Comparison of ENCODE assay signal across 8 cellular contexts in the genomic region with DNA sequence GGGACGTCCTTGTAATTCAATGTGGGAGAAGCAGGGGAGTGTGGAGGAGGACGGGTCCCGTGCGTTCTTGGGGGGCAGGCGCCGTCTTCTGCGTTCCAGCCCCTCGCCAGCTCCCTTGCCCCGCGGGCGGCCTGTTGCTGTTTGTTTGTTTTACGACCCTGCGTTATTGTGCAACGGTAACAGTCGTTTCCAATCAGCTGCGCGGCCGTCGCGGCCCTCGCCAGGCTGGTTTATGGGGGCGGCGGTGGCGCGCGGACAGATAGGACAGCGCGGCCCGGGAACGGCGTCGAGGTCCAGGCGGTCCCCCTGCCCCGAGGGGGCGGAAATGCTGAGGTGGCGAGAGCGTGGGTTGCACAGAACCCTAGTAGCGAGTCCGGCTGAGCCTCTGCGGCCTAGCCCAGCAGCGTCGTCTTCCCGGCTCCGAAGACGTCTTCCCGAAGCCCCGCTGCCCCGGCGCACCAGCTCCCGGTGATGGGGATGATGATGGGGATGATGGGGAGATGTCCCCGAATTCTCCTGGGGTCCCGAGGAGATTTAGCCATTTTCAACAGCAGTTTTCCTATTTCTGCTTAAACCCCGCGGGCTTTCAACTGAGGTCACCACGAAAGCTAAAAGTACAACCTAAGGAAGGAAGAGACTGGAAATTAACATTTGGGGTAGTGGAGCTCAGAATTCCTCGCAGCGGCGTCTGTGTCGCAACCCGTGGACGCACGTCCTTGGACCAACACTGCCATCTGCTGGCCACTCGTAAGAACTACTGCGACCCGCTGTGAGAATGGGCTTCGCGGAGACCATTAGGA. TPM values are rescaled to one million over a fixed set of nuclear protein-coding genes. Genes with fewer than 3 reads are reported as not detected.
A peak's percentile ranks its signal among the peaks of the same experiment; 100 is the strongest.
DNase-seq lines count a peak whose midpoint lies in the region; ATAC-seq, FAIRE-seq and TF ChIP-seq lines count a peak whose summit lies in the region.

No MANE protein-coding gene starts in this region.

- H3K4me2 ChIP-seq in A549: peak overlapping the region; percentile 81

- H3K9me3 ChIP-seq in A549 (no peaks in the 10 kb centered on the region; the same call in 2 of the 3 replicates), ectodermal cell (ENCODE audit: control insufficient read depth, low read length) (no peaks in the 10 kb centered on the region), lower lobe of right lung (no peaks in the 10 kb centered on the region)

- TF ChIP-seq CTCF in A549 (IDR thresholded peaks at IDR 0.05) (peak; percentile 73), lower lobe of right lung (IDR thresholded peaks at IDR 0.05) (peak; percentile 98)

- intact Hi-C loops in lower lobe of right lung (cut with DNase I): no loop called here

- H3K27ac ChIP-seq in A549 (peak overlapping the region in 1 of 2 experiments; percentile 71; a peak in 3 of 6 replicates), ectodermal cell (ENCODE audit: insufficient read depth, low read depth, low read length, poor library complexity, severe bottlenecking) (no peak overlapping the region), lower lobe of right lung (peak overlapping the region; percentile 66)

- TF ChIP-seq RAD21 in A549 (conservative IDR thresholded peaks at IDR 0.05 in 1 of 2, IDR thresholded peaks at IDR 0.05 in 1 of 2): peak; percentile 81 to 88

- peak; percentile 42 to 72 for DNase-seq in A549 (ENCODE audit: low read depth in 1 of 2, low spot score in 1 of 2)
- peak; percentile 67 for DNase-seq in NCI-H460 (ENCODE audit: extremely low read depth, low read depth)
- DNase-seq in activated CD4-positive, alpha-beta T cell treated with anti-CD3 and anti-CD28 coated beads, Interleukin-2, amount 50 U/mL, for 4 hours: peak; percentile 64 to 65
- peak; percentile 87 for DNase-seq in lower lobe of right lung
- DNase-seq in stimulated activated CD4-positive, alpha-beta T cell treated with anti-CD3 and anti-CD28 coated beads, TNF-alpha, amount 100 ng/mL, for 1 hour (ENCODE audit: low read depth in 3 of 3, low spot score in 1 of 3): peak in 2 of 3 donors; percentile 40 to 60

- H3K4me1 ChIP-seq in A549 (no peaks in the 10 kb centered on the region), ectodermal cell (ENCODE audit: control insufficient read depth, insufficient read depth, low read length) (peaks cover 4% of the 10 kb centered on the region), lower lobe of right lung (peaks cover 49% of the 10 kb centered on the region)

- H3K27me3 ChIP-seq in ectodermal cell (ENCODE audit: control insufficient read depth, insufficient read depth, low read length, poor library complexity, severe bottlenecking): peaks cover 58% of the 10 kb centered on the region
- peaks cover 40% of the 10 kb centered on the region for H3K27me3 ChIP-seq in lower lobe of right lung (ENCODE audit: low read depth)

- POLR2A ChIA-PET in A549 (lab: Yijun Ruan, JAX): no interaction called here

- FAIRE-seq in A549 (lab: Jason Lieb, UNC): no peak

- no peak for TF ChIP-seq POLR2A in A549 (IDR thresholded peaks at IDR 0.05; ENCODE audit: low read length)
- TF ChIP-seq POLR2A in GM18505 (IDR thresholded peaks at IDR 0.05; ENCODE audit: borderline replicate concordance, extremely low read depth, insufficient read depth, insufficient read length): no peak

- H3K4me3 ChIP-seq in A549 (peak overlapping the region; percentile 52), ectodermal cell (ENCODE audit: insufficient read depth, low read depth, low read length) (peak overlapping the region; percentile 61), lower lobe of right lung (peak overlapping the region; percentile 59)

- CTCF ChIA-PET in A549 (lab: Yijun Ruan, JAX): interaction anchor here (0.6 to 4.9 kb wide), 86 partner anchors 9 to 1997 kb away, joined by 3 to 65 read pairs (median 4); partner anchors contain the start of gene SCFD2

- TF ChIP-seq EP300 in A549 (IDR thresholded peaks at IDR 0.05): no peak

- WGBS in A549 (ENCODE audit: missing lambda C conversion rate): 2% methylated on average over 32 of the region's 67 CpGs
- whole genome bisulfite sequencing in ectodermal cell, 2 experiments: 1 to 2% methylated on average over 67 of the region's 67 CpGs

- ATAC-seq in A549 (peak; percentile 52 to 60), GM18505 (IDR thresholded peaks at IDR 0.05; ENCODE audit: unreplicated experiment) (peak; percentile 45), HG03103 (IDR thresholded peaks at IDR 0.05; ENCODE audit: low read depth, unreplicated experiment) (peak; percentile 5), lower lobe of right lung (peak; percentile 87 to 88)

- H3K36me3 ChIP-seq in ectodermal cell (ENCODE audit: control insufficient read depth, insufficient read depth, low read length) (no peaks in the 10 kb centered on the region), lower lobe of right lung (no peaks in the 10 kb centered on the region)

TF ChIP-seq in A549, 52 proteins besides CTCF, POLR2A, EP300 and RAD21:
- TF ChIP-seq RNF2 (IDR thresholded peaks at IDR 0.05; ENCODE audit: borderline replicate concordance, low read depth): 0 out of 2 replicates have a peak, but pooled peaks have one; percentile 28
- peak; percentile 92 to 96 for TF ChIP-seq CEBPB (IDR thresholded peaks at IDR 0.05)
- peak; percentile 72 for TF ChIP-seq SMC3 (IDR thresholded peaks at IDR 0.05)
- TF ChIP-seq EHMT2 (IDR thresholded peaks at IDR 0.05; ENCODE audit: low read depth): no peak

RNA-seq across cellular contexts. Expression of gene PDGFRA, which starts 4.8 kb away (rescaled TPM):
- 0.92 and 0.93 TPM in 2 replicates for polyA plus RNA-seq in A549 (2011; rRNA removed)
- polyA plus RNA-seq in A549 (2012; cell fraction: cytosol; rRNA removed): 0.12 and 0.17 TPM in 2 replicates
- 0.20 and 0.22 TPM in 2 replicates for polyA plus RNA-seq in A549 (2012; cell fraction: nucleus; rRNA removed)
- 0.24 to 0.58 TPM (median 0.40 TPM) in 3 replicates for polyA plus RNA-seq in A549 (2017; fragmentation: RNase III; extraction: RNeasy Plus Mini Kit Qiagen cat#74134 plus additional on column Dnase treatment)
- 0.54 and 1.3 TPM in 2 replicates for polyA minus RNA-seq in A549 (2011; rRNA and poly(A)+ RNA removed)
- 0.05 TPM in 1 of 2 replicates, not detected in the other for total RNA-seq in NCI-H460 (2014; rRNA removed; shearing (Covaris generic))
- not detected in 2 replicates for polyA plus RNA-seq in NCI-H460 (2014; cell fraction: nucleus; rRNA removed)
- polyA plus RNA-seq in ectodermal cell (2013, experiment 1 of 4): 5.5 TPM
- polyA plus RNA-seq in ectodermal cell (2013, experiment 2 of 4): 6.2 TPM
- 5.9 TPM for polyA plus RNA-seq in ectodermal cell (2013, experiment 3 of 4)
- polyA plus RNA-seq in ectodermal cell (2013, experiment 4 of 4): 8.0 TPM
- total RNA-seq in lower lobe of right lung: 69.5 TPM

Comparison
In these comparisons a context has a peak if more than half of its experiments do, and no peak if none do; other contexts are left out.
1. ATAC-seq: peak in every context shown above with its lines; median percentile 88 in lower lobe of right lung; 56 in A549; 45 in GM18505; 5 in HG03103.
2. RNA of gene PDGFRA, which starts 4.8 kb away (total RNA-seq): 69.5 TPM in lower lobe of right lung (single experiment); 0.05 TPM in NCI-H460; every median in the first group is over 10 times any median in the second.
3. Peak in every context shown above with its lines, with median percentiles within 50 percentile points of each other: DNase-seq and H3K4me3 ChIP-seq.